Comparison of ENCODE assay signal across 1 cellular context in genomic region chr5:124796495-124796894, GRCh38.
TF ChIP-seq lines count a peak whose summit lies in the region.

No MANE protein-coding gene starts in this region.

TF ChIP-seq in GM12878, 131 proteins besides CTCF, POLR2A, EP300 and RAD21 (continued from another document):
- no peak for TF ChIP-seq MAX (IDR thresholded peaks at IDR 0.05; ENCODE audit: low read depth, low read length)
- TF ChIP-seq TCF3 (IDR thresholded peaks at IDR 0.05; ENCODE audit: borderline replicate concordance, insufficient read depth, low read depth, low read length), result no peak
- TF ChIP-seq FOS (IDR thresholded peaks at IDR 0.05; ENCODE audit: borderline replicate concordance, extremely low read depth, insufficient read length), result no peak
- TF ChIP-seq IRF3 (IDR thresholded peaks at IDR 0.05), result no peak
- TF ChIP-seq RELA (IDR thresholded peaks at IDR 0.05; ENCODE audit: borderline replicate concordance, partially characterized antibody), result no peak
- no peak for TF ChIP-seq MTA2 (IDR thresholded peaks at IDR 0.05; ENCODE audit: low read depth)
- TF ChIP-seq MTA3 (IDR thresholded peaks at IDR 0.05; ENCODE audit: borderline replicate concordance, low read length), result no peak
TF ChIP-seq in GM12878: peak in this region for 0.
